Comparison of ENCODE assay signal across 17 cellular contexts in genomic region chr7:126657137-126657536, GRCh38.
"Had no signal": no experiment of that assay in that cellular context is flagged by ENCODE, and none has a peak within 500 bp of the region (broad histone marks: within the 10 kb centered on the region; RNA-seq: fewer than 3 reads in every experiment).

No MANE protein-coding gene starts in this region.

- H3K9me3 ChIP-seq: gastrocnemius medialis, mucosa of descending colon, neutrophil, psoas muscle, right lobe of liver, tibial artery, upper lobe of left lung had no signal

- DNase-seq: effector memory CD4-positive, alpha-beta T cell; gastrocnemius medialis; islet precursor cell; mammary epithelial cell; mucosa of descending colon; naive thymus-derived CD8-positive, alpha-beta T cell; psoas muscle; retina; right lobe of liver; stimulated activated CD4-positive, alpha-beta T cell treated with anti-CD3 and anti-CD28 coated beads, Interleukin-4, amount 100 ng/mL, for 1 hour; stimulated activated CD8-positive, alpha-beta memory T cell treated with anti-CD3 and anti-CD28 coated beads, Interleukin-4, amount 100 ng/mL, for 48 hours; tibial artery; upper lobe of left lung had no signal

- H3K4me3 ChIP-seq: gastrocnemius medialis, mucosa of descending colon, psoas muscle, right lobe of liver, tibial artery, upper lobe of left lung had no signal

- FAIRE-seq: endometrium had no signal

- H3K27me3 ChIP-seq: gastrocnemius medialis, neutrophil, right lobe of liver, tibial artery, upper lobe of left lung had no signal

- H3K4me1 ChIP-seq: gastrocnemius medialis, psoas muscle, right lobe of liver, tibial artery, upper lobe of left lung had no signal

- H3K36me3 ChIP-seq: gastrocnemius medialis, neutrophil, right lobe of liver, tibial artery, upper lobe of left lung had no signal

- H3K27ac ChIP-seq: gastrocnemius medialis, neutrophil, psoas muscle, right lobe of liver, tibial artery, upper lobe of left lung had no signal

- ATAC-seq: esophagus mucosa; gastrocnemius medialis; mucosa of descending colon; naive thymus-derived CD8-positive, alpha-beta T cell; psoas muscle; stimulated activated effector memory CD8-positive, alpha-beta T cell treated with anti-CD3 and anti-CD28 coated beads, Interleukin-12 subunit alpha, Interleukin-12 subunit beta, amount 100 ng/mL, for 72 hours had no signal
